In the genomic region with DNA sequence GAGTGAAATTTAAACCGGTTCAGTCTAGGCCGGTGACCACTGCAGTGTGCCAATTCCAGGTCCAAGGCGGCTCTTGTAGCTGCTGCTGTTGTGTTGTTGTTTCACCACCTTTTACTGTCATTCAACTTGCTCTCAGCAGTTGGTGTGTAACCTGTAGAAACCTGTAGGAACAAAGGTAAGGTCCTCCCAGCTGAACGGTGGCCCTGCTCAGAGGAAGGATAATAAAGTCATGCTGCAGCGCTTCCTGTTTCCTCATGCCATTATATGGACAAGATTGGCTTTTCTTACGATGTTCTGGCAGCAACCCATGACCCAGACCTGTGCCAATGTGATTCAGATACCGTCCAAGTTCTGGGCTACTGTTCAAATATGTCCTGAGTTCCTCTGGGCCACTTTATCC, we compare ENCODE assay signal across 21 cellular contexts. TPM values are rescaled to one million over a fixed set of nuclear protein-coding genes. Genes with fewer than 3 reads are reported as not detected.
"Had no signal": no experiment of that assay in that cellular context is flagged by ENCODE, and none has a peak within 500 bp of the region (broad histone marks: within the 10 kb centered on the region; RNA-seq: fewer than 3 reads in every experiment).

No MANE protein-coding gene starts in this region.

- H3K36me3 ChIP-seq: ascending aorta, cardiac muscle cell, tibial nerve had no signal

- H3K36me3 Mint-ChIP-seq: activated naive CD8-positive, alpha-beta T cell treated with anti-CD3 and anti-CD28 coated beads for 36 hours; mesothelial cell of epicardium; stimulated activated naive B cell treated with anti-CD40 and anti-IgM and Interleukin-4, amounts not matched to agents 10 μg/mL and 1 μg/mL and 100 μg/mL, for 72 hours had no signal

- H3K4me3 Mint-ChIP-seq: activated naive CD8-positive, alpha-beta T cell treated with anti-CD3 and anti-CD28 coated beads for 36 hours; activated T-helper 1 cell treated with anti-CD3 and anti-CD28 coated beads, Interleukin-12 subunit alpha, Interleukin-12 subunit beta, Interleukin-2, Interleukin-4 antibody, amounts not matched to agents 30 ng/mL and 10 ng/mL and 1 ng/mL, durations not matched to agents 14 hours and 24 hours and 36 hours; mesothelial cell of epicardium; neural crest cell; stimulated activated naive B cell treated with anti-CD40 and anti-IgM and Interleukin-4, amounts not matched to agents 10 μg/mL and 1 μg/mL and 100 μg/mL, for 72 hours had no signal

- H3K9me3 Mint-ChIP-seq: activated naive CD8-positive, alpha-beta T cell treated with anti-CD3 and anti-CD28 coated beads for 36 hours; activated T-helper 1 cell treated with anti-CD3 and anti-CD28 coated beads, Interleukin-12 subunit alpha, Interleukin-12 subunit beta, Interleukin-2, Interleukin-4 antibody, amounts not matched to agents 30 ng/mL and 10 ng/mL and 1 ng/mL, durations not matched to agents 14 hours and 24 hours and 36 hours; mesothelial cell of epicardium; neural crest cell; stimulated activated naive B cell treated with anti-CD40 and anti-IgM and Interleukin-4, amounts not matched to agents 10 μg/mL and 1 μg/mL and 100 μg/mL, for 72 hours had no signal

- H3K4me1 ChIP-seq: parathyroid adenoma had no signal

- H3K9ac ChIP-seq: parathyroid adenoma had no signal

- H3K27ac ChIP-seq: ascending aorta, cardiac muscle cell, coronary artery, parathyroid adenoma had no signal

- H3K4me3 ChIP-seq: ascending aorta, cardiac muscle cell, coronary artery, SK-N-MC, tibial nerve had no signal

- H3K79me2 ChIP-seq: parathyroid adenoma had no signal

- H3K27ac Mint-ChIP-seq: activated naive CD8-positive, alpha-beta T cell treated with anti-CD3 and anti-CD28 coated beads for 36 hours; activated T-helper 1 cell treated with anti-CD3 and anti-CD28 coated beads, Interleukin-12 subunit alpha, Interleukin-12 subunit beta, Interleukin-2, Interleukin-4 antibody, amounts not matched to agents 30 ng/mL and 10 ng/mL and 1 ng/mL, durations not matched to agents 14 hours and 24 hours and 36 hours; mesothelial cell of epicardium; stimulated activated naive B cell treated with anti-CD40 and anti-IgM and Interleukin-4, amounts not matched to agents 10 μg/mL and 1 μg/mL and 100 μg/mL, for 72 hours had no signal

- H3K9me3 ChIP-seq: ascending aorta, tibial nerve had no signal

- ATAC-seq: stimulated activated naive B cell treated with anti-CD40 and anti-IgM and Interleukin-4, amounts not matched to agents 10 μg/mL and 1 μg/mL and 100 μg/mL, for 72 hours had no signal

- H2AFZ ChIP-seq: parathyroid adenoma had no signal

- H3K27me3 ChIP-seq: ascending aorta, cardiac muscle cell, tibial nerve had no signal

- DNase-seq: activated CD4-positive, CD25-positive, alpha-beta regulatory T cell treated with anti-CD3 and anti-CD28 coated beads, Interleukin-2, amount 50 U/mL, for 72 hours; activated naive CD8-positive, alpha-beta T cell treated with anti-CD3 and anti-CD28 coated beads for 36 hours; effector memory CD4-positive, alpha-beta T cell; erythroblast; hippocampal formation; kidney; stimulated activated CD4-positive, alpha-beta T cell treated with anti-CD3 and anti-CD28 coated beads, Interleukin-15, amount 100 ng/mL, for 24 hours; stimulated activated CD4-positive, alpha-beta T cell treated with anti-CD3 and anti-CD28 coated beads, Interleukin-4, amount 100 ng/mL, for 1 hour; stimulated activated naive B cell treated with anti-CD40 and anti-IgM and Interleukin-4, amounts not matched to agents 10 μg/mL and 1 μg/mL and 100 μg/mL, for 72 hours; T-helper 9 cell had no signal

- H3K4me1 Mint-ChIP-seq: activated naive CD8-positive, alpha-beta T cell treated with anti-CD3 and anti-CD28 coated beads for 36 hours had no signal

RNA-seq across cellular contexts. Expression of gene FAM181B, which starts 13.4 kb away (rescaled TPM):
- total RNA-seq: activated CD8-positive, alpha-beta memory T cell treated with anti-CD3 and anti-CD28 coated beads for 36 hours; activated naive CD8-positive, alpha-beta T cell treated with anti-CD3 and anti-CD28 coated beads for 36 hours; activated T-helper 1 cell treated with anti-CD3 and anti-CD28 coated beads, Interleukin-12 subunit alpha, Interleukin-12 subunit beta, Interleukin-2, Interleukin-4 antibody, amounts not matched to agents 30 ng/mL and 10 ng/mL and 1 ng/mL, durations not matched to agents 14 hours and 24 hours and 36 hours; ascending aorta; myocyte had no signal
